Comparison of ENCODE assay signal across 21 cellular contexts in genomic region chr22:48884786-48885185, GRCh38.
DNase-seq lines count a peak whose midpoint lies in the region; ATAC-seq and TF ChIP-seq lines count a peak whose summit lies in the region.
"Had no signal": no experiment of that assay in that cellular context is flagged by ENCODE, and none has a peak within 500 bp of the region (broad histone marks: within the 10 kb centered on the region; RNA-seq: fewer than 3 reads in every experiment).

No MANE protein-coding gene starts in this region.

- H4K8ac ChIP-seq in H9 (replicated peaks; ENCODE audit: insufficient read length, low read depth, low read length) = no peak overlapping the region

- no peaks in the 10 kb centered on the region for H3K9me3 Mint-ChIP-seq in H9
- H3K9me3 Mint-ChIP-seq: CD8-positive, alpha-beta T cell had no signal

- no peak overlapping the region for H3K4me2 ChIP-seq in H9 (ENCODE audit: insufficient read depth, insufficient read length, low read length)
- H3K4me2 ChIP-seq: BLaER1 had no signal

- no peak for TF ChIP-seq POLR2A in spleen (IDR thresholded peaks at IDR 0.05)

- H2AK5ac ChIP-seq in H9 (ENCODE audit: insufficient read length, low read length) = no peak overlapping the region

- no peak overlapping the region for H3K23ac ChIP-seq in H9 (ENCODE audit: insufficient read length, low read depth, low read length)

- no peaks in the 10 kb centered on the region for H3K9me3 ChIP-seq in H9 (ENCODE audit: control insufficient read depth, low read depth, low read length)
- no peaks in the 10 kb centered on the region for H3K9me3 ChIP-seq in left lung
- H3K9me3 ChIP-seq in spleen = no peaks in the 10 kb centered on the region
- H3K9me3 ChIP-seq: BLaER1 had no signal

- no peak overlapping the region for H2BK12ac ChIP-seq in H9 (ENCODE audit: insufficient read length, low read depth, low read length)

- H3K27me3 ChIP-seq in H9 (ENCODE audit: insufficient read depth, low read length) = no peaks in the 10 kb centered on the region
- H3K27me3 ChIP-seq in left lung = peaks cover 0 to 35% of the 10 kb centered on the region in 2 donors
- H3K27me3 ChIP-seq in spleen (replicated peaks in 1 of 7) = peaks cover 0 to 38% (median 0%) of the 10 kb centered on the region in 7 donors

- peak; percentile 8 for DNase-seq in activated T-cell treated with anti-CD3 and anti-CD28 coated beads, Interleukin-2, amount 50 U/mL, for 1 hour
- DNase-seq in activated T-cell treated with anti-CD3 and anti-CD28 coated beads for 4 hours (no peak), H9 (peak; percentile 27), left lung (peak; percentile 19 to 62), spleen (peak; percentile 42)
- DNase-seq: CD8-positive, alpha-beta T cell; DMS79; GOT3; HFFc6; KBM-7; MV-4-11; NCI-H1417; NCI-H187 treated with DMSO at 0.1 percent for 48 hours; NCI-H526 treated with DMSO at 0.1 percent for 48 hours; NK-92 treated with Interleukin-12 subunit alpha and Interleukin-12 subunit beta, amount 100 ng/mL, for 24 hours; OCI-M1; RPMI8226 had no signal

- no peak for TF ChIP-seq CTCF in H9 (conservative IDR thresholded peaks at IDR 0.05)
- no peak for TF ChIP-seq CTCF in left lung (IDR thresholded peaks at IDR 0.05)
- no peak for TF ChIP-seq CTCF in spleen (IDR thresholded peaks at IDR 0.05 in 8 of 11, conservative IDR thresholded peaks at IDR 0.05 in 3 of 11)

- H3K4me3 ChIP-seq in left lung (no peak overlapping the region), spleen (no peak overlapping the region)
- H3K4me3 ChIP-seq: BLaER1 had no signal

- H3K23me2 ChIP-seq in H9 (ENCODE audit: insufficient read length, low read depth, low read length, poor library complexity, severe bottlenecking) = no peaks in the 10 kb centered on the region

- no peaks in the 10 kb centered on the region for H3K79me2 ChIP-seq in H9 (ENCODE audit: insufficient read depth, low read length)

- WGBS in H9 (ENCODE audit: extremely low coverage, insufficient read length, low lambda C conversion rate) = no CpG with 5 or more reads among the region's 16 CpGs
- WGBS in spleen, 5 donors = 80 to 89% (median 87%) methylated on average over 15 to 16 of the region's 16 CpGs

- H3K4me1 ChIP-seq in H9 (ENCODE audit: insufficient read depth, low read length) (no peaks in the 10 kb centered on the region), left lung (no peaks in the 10 kb centered on the region), spleen (no peaks in the 10 kb centered on the region)
- H3K4me1 ChIP-seq: BLaER1 had no signal

- H3K27ac ChIP-seq in H9 (ENCODE audit: insufficient read length, low read depth, low read length) (no peak overlapping the region), left lung (no peak overlapping the region), spleen (no peak overlapping the region)
- H3K27ac ChIP-seq: BLaER1 had no signal

- H3K36me3 ChIP-seq in left lung (no peaks in the 10 kb centered on the region), spleen (no peaks in the 10 kb centered on the region)
- H3K36me3 ChIP-seq: BLaER1 had no signal

- no peak overlapping the region for H3K4ac ChIP-seq in H9 (ENCODE audit: low read depth, low read length)

- H2AFZ ChIP-seq in H9 (ENCODE audit: low read length) = no peak overlapping the region

- no peak overlapping the region; the same call in 1 of the 2 replicates for H3K14ac ChIP-seq in H9 (ENCODE audit: insufficient read depth, low read length)

- H3K18ac ChIP-seq in H9 (ENCODE audit: insufficient read length, low read depth, low read length) = no peak overlapping the region

- no peak overlapping the region for H4K5ac ChIP-seq in H9 (ENCODE audit: insufficient read length, low read depth, low read length)

- H3K4me1 Mint-ChIP-seq in H9 = peaks cover 0 to 5% of the 10 kb centered on the region in 2 experiments; a peak in 1 of 4 replicates

- no peak overlapping the region for H2BK20ac ChIP-seq in H9 (ENCODE audit: low read depth, low read length, poor library complexity, severe bottlenecking)

- H3K4me3 Mint-ChIP-seq in H9 = no peak overlapping the region
- H3K4me3 Mint-ChIP-seq: CD8-positive, alpha-beta T cell; HFFc6 had no signal

- intact Hi-C loops in left lung (cut with DNase I) (no loop called here), spleen (cut with DNase I; ENCODE audit: low total_unique reads) (no loop called here)

- H3K36me3 Mint-ChIP-seq in H9 (ENCODE audit: insufficient read depth in 1 of 3, low read depth in 3 of 3) = 0 out of 7 replicates have a peak, but pooled peaks cover 0 to 2% (median 0%) of the 10 kb centered on the region in 3 experiments
- H3K36me3 Mint-ChIP-seq: CD8-positive, alpha-beta T cell had no signal

- no peaks in the 10 kb centered on the region for H4K20me1 ChIP-seq in H9 (ENCODE audit: control insufficient read depth, insufficient read depth, insufficient read length)

- ATAC-seq in left lung (no peak), GM18520 (IDR thresholded peaks at IDR 0.05; ENCODE audit: unreplicated experiment) (no peak), GM18511 (IDR thresholded peaks at IDR 0.05; ENCODE audit: unreplicated experiment) (no peak), GM19463 (IDR thresholded peaks at IDR 0.05; ENCODE audit: unreplicated experiment) (no peak)
- ATAC-seq: CD8-positive, alpha-beta T cell had no signal

- no peak overlapping the region for H3K9ac ChIP-seq in H9 (ENCODE audit: extremely low read depth, insufficient read length, low read length)
- H3K9ac ChIP-seq: BLaER1 had no signal

- no peak overlapping the region for H2BK5ac ChIP-seq in H9 (ENCODE audit: insufficient read length, low read length)

- H3K79me1 ChIP-seq in H9 (ENCODE audit: insufficient read depth, low read depth, low read length, poor library complexity, severe bottlenecking) = no peaks in the 10 kb centered on the region

- H3K27me3 Mint-ChIP-seq in H9 (ENCODE audit: low read depth) = peaks cover 7% of the 10 kb centered on the region

- no peak overlapping the region for H4K91ac ChIP-seq in H9 (ENCODE audit: insufficient read length, low read depth, low read length)

- no peak overlapping the region for H3K27ac Mint-ChIP-seq in H9
- H3K27ac Mint-ChIP-seq: CD8-positive, alpha-beta T cell; HFFc6 had no signal

- H3T11ph ChIP-seq in H9 (ENCODE audit: low read length) = no peak overlapping the region

- H2BK15ac ChIP-seq in H9 (ENCODE audit: low read depth, low read length) = no peak overlapping the region

- no peak overlapping the region for H2BK120ac ChIP-seq in H9 (ENCODE audit: low read depth, low read length, poor library complexity, severe bottlenecking)

- no peak overlapping the region for H3K56ac ChIP-seq in H9 (ENCODE audit: insufficient read length, low read depth, low read length)
